In the genomic region with DNA sequence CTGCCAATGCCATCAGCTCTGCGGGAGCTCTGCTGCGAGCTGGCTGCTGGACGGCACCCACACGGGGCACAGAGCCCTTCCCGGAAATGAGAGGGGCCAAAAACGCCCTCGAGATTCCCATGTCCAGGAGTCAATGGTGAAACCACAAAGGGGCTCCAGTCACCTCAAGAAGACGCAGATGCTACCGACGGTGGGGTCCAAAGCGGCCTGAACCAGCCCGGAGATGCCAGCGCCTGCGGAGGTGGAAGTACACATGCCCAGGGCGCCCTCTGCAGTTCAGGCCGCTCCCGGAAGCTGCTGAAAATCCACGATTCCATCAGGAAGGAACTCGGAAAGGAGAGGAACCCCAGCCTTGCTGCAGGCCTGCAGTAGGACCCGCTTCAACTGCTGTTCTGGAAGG, we compare ENCODE assay signal across 1 cellular context.
TF ChIP-seq lines count a peak whose summit lies in the region.

No MANE protein-coding gene starts in this region.

TF ChIP-seq in HepG2, 621 proteins besides CTCF, POLR2A, EP300 and RAD21 (continued from another document and continues in another):
- TF ChIP-seq HNRNPUL1 (IDR thresholded peaks at IDR 0.05; ENCODE audit: low read depth, low read length) = no peak
- TF ChIP-seq KDM3A (CRISPR knock-in tag; IDR thresholded peaks at IDR 0.05; ENCODE audit: low read depth) = no peak
- TF ChIP-seq STAG1 (CRISPR knock-in tag; IDR thresholded peaks at IDR 0.05) = peak; percentile 75
- TF ChIP-seq ZBTB38 (CRISPR knock-in tag; IDR thresholded peaks at IDR 0.05) = 0 out of 2 replicates have a peak, but pooled peaks have one; percentile 22
- TF ChIP-seq, protein P1, sequence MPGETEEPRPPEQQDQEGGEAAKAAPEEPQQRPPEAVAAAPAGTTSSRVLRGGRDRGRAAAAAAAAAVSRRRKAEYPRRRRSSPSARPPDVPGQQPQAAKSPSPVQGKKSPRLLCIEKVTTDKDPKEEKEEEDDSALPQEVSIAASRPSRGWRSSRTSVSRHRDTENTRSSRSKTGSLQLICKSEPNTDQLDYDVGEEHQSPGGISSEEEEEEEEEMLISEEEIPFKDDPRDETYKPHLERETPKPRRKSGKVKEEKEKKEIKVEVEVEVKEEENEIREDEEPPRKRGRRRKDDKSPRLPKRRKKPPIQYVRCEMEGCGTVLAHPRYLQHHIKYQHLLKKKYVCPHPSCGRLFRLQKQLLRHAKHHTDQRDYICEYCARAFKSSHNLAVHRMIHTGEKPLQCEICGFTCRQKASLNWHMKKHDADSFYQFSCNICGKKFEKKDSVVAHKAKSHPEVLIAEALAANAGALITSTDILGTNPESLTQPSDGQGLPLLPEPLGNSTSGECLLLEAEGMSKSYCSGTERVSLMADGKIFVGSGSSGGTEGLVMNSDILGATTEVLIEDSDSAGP (CRISPR knock-in tag; IDR thresholded peaks at IDR 0.05; ENCODE audit: borderline replicate concordance) = peak; percentile 33; the same call in 1 of the 2 replicates
- TF ChIP-seq, protein P2, sequence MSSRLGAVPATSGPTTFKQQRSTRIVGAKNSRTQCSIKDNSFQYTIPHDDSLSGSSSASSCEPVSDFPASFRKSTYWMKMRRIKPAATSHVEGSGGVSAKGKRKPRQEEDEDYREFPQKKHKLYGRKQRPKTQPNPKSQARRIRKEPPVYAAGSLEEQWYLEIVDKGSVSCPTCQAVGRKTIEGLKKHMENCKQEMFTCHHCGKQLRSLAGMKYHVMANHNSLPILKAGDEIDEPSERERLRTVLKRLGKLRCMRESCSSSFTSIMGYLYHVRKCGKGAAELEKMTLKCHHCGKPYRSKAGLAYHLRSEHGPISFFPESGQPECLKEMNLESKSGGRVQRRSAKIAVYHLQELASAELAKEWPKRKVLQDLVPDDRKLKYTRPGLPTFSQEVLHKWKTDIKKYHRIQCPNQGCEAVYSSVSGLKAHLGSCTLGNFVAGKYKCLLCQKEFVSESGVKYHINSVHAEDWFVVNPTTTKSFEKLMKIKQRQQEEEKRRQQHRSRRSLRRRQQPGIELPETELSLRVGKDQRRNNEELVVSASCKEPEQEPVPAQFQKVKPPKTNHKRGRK (CRISPR knock-in tag; IDR thresholded peaks at IDR 0.05) = no peak
- TF ChIP-seq, protein P3, sequence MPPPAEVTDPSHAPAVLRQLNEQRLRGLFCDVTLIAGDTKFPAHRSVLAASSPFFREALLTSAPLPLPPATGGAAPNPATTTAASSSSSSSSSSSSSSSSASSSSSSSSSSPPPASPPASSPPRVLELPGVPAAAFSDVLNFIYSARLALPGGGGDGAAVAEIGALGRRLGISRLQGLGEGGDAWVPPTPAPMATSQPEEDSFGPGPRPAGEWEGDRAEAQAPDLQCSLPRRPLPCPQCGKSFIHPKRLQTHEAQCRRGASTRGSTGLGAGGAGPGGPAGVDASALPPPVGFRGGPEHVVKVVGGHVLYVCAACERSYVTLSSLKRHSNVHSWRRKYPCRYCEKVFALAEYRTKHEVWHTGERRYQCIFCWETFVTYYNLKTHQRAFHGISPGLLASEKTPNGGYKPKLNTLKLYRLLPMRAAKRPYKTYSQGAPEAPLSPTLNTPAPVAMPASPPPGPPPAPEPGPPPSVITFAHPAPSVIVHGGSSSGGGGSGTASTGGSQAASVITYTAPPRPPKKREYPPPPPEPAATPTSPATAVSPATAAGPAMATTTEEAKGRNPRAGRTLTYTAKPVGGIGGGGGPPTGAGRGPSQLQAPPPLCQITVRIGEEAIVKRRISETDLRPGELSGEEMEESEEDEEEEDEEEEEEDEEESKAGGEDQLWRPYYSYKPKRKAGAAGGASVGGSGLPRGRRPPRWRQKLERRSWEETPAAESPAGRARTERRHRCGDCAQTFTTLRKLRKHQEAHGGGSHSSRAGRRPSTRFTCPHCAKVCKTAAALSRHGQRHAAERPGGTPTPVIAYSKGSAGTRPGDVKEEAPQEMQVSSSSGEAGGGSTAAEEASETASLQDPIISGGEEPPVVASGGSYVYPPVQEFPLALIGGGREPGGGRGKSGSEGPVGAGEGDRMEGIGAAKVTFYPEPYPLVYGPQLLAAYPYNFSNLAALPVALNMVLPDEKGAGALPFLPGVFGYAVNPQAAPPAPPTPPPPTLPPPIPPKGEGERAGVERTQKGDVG (CRISPR knock-in tag; IDR thresholded peaks at IDR 0.05; ENCODE audit: borderline replicate concordance) = no peak
- no peak for TF ChIP-seq MAFF (IDR thresholded peaks at IDR 0.05; ENCODE audit: low read depth, low read length)
- no peak for TF ChIP-seq ZNF484 (CRISPR knock-in tag; IDR thresholded peaks at IDR 0.05; ENCODE audit: borderline replicate concordance, low read depth)
- no peak for TF ChIP-seq HDAC1 (CRISPR knock-in tag; IDR thresholded peaks at IDR 0.05)
- no peak for TF ChIP-seq MXD4 (CRISPR knock-in tag; IDR thresholded peaks at IDR 0.05)
- TF ChIP-seq TBP (CRISPR knock-in tag; IDR thresholded peaks at IDR 0.05) = no peak
- no peak for TF ChIP-seq PHB2 (IDR thresholded peaks at IDR 0.05; ENCODE audit: partially characterized antibody)
- TF ChIP-seq IKZF1 (IDR thresholded peaks at IDR 0.05) = no peak
- TF ChIP-seq, protein P4, sequence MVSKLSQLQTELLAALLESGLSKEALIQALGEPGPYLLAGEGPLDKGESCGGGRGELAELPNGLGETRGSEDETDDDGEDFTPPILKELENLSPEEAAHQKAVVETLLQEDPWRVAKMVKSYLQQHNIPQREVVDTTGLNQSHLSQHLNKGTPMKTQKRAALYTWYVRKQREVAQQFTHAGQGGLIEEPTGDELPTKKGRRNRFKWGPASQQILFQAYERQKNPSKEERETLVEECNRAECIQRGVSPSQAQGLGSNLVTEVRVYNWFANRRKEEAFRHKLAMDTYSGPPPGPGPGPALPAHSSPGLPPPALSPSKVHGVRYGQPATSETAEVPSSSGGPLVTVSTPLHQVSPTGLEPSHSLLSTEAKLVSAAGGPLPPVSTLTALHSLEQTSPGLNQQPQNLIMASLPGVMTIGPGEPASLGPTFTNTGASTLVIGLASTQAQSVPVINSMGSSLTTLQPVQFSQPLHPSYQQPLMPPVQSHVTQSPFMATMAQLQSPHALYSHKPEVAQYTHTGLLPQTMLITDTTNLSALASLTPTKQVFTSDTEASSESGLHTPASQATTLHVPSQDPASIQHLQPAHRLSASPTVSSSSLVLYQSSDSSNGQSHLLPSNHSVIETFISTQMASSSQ (IDR thresholded peaks at IDR 0.05; ENCODE audit: low read depth) = no peak
- TF ChIP-seq, protein P4 (CRISPR knock-in tag; IDR thresholded peaks at IDR 0.05; ENCODE audit: borderline replicate concordance) = no peak
- no peak for TF ChIP-seq GABPA (IDR thresholded peaks at IDR 0.05; ENCODE audit: low read depth, low read length)
- TF ChIP-seq GABPA (CRISPR knock-in tag; IDR thresholded peaks at IDR 0.05; ENCODE audit: low read depth) = peak; percentile 69
- TF ChIP-seq, protein P5, sequence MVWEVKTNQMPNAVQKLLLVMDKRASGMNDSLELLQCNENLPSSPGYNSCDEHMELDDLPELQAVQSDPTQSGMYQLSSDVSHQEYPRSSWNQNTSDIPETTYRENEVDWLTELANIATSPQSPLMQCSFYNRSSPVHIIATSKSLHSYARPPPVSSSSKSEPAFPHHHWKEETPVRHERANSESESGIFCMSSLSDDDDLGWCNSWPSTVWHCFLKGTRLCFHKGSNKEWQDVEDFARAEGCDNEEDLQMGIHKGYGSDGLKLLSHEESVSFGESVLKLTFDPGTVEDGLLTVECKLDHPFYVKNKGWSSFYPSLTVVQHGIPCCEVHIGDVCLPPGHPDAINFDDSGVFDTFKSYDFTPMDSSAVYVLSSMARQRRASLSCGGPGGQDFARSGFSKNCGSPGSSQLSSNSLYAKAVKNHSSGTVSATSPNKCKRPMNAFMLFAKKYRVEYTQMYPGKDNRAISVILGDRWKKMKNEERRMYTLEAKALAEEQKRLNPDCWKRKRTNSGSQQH (CRISPR knock-in tag; IDR thresholded peaks at IDR 0.05; ENCODE audit: low read depth) = no peak
- TF ChIP-seq, protein P6, sequence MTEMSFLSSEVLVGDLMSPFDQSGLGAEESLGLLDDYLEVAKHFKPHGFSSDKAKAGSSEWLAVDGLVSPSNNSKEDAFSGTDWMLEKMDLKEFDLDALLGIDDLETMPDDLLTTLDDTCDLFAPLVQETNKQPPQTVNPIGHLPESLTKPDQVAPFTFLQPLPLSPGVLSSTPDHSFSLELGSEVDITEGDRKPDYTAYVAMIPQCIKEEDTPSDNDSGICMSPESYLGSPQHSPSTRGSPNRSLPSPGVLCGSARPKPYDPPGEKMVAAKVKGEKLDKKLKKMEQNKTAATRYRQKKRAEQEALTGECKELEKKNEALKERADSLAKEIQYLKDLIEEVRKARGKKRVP (CRISPR knock-in tag; IDR thresholded peaks at IDR 0.05) = no peak
- no peak for TF ChIP-seq TCF12 (IDR thresholded peaks at IDR 0.05)
- no peak for TF ChIP-seq TCF12 (CRISPR knock-in tag; IDR thresholded peaks at IDR 0.05)
- TF ChIP-seq, protein P7, sequence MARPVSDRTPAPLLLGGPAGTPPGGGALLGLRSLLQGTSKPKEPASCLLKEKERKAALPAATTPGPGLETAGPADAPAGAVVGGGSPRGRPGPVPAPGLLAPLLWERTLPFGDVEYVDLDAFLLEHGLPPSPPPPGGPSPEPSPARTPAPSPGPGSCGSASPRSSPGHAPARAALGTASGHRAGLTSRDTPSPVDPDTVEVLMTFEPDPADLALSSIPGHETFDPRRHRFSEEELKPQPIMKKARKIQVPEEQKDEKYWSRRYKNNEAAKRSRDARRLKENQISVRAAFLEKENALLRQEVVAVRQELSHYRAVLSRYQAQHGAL (CRISPR knock-in tag; IDR thresholded peaks at IDR 0.05; ENCODE audit: not compliant biosample characterization) = no peak
- TF ChIP-seq ZNF317 (CRISPR knock-in tag; IDR thresholded peaks at IDR 0.05) = no peak
- TF ChIP-seq THYN1 (CRISPR knock-in tag; IDR thresholded peaks at IDR 0.05; ENCODE audit: borderline replicate concordance, low read depth) = no peak
- TF ChIP-seq ZNF34 (CRISPR knock-in tag; IDR thresholded peaks at IDR 0.05; ENCODE audit: borderline replicate concordance) = no peak
- peak; percentile 48; the same call in 1 of the 2 replicates for TF ChIP-seq ELF1 (CRISPR knock-in tag; IDR thresholded peaks at IDR 0.05)
- TF ChIP-seq, protein P8, sequence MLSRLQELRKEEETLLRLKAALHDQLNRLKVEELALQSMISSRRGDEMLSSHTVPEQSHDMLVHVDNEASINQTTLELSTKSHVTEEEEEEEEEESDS (CRISPR knock-in tag; IDR thresholded peaks at IDR 0.05; ENCODE audit: borderline replicate concordance) = no peak
- TF ChIP-seq PHF5A (CRISPR knock-in tag; IDR thresholded peaks at IDR 0.05; ENCODE audit: low read depth, unreplicated experiment) = no peak
- TF ChIP-seq, protein P9, sequence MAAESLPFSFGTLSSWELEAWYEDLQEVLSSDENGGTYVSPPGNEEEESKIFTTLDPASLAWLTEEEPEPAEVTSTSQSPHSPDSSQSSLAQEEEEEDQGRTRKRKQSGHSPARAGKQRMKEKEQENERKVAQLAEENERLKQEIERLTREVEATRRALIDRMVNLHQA (CRISPR knock-in tag; IDR thresholded peaks at IDR 0.05) = no peak
- no peak for TF ChIP-seq CENPX (CRISPR knock-in tag; IDR thresholded peaks at IDR 0.05)
- TF ChIP-seq ZNF552 (CRISPR knock-in tag; IDR thresholded peaks at IDR 0.05; ENCODE audit: borderline replicate concordance) = no peak
- no peak for TF ChIP-seq ZNF546 (CRISPR knock-in tag; conservative IDR thresholded peaks at IDR 0.05)
- TF ChIP-seq, protein P10, sequence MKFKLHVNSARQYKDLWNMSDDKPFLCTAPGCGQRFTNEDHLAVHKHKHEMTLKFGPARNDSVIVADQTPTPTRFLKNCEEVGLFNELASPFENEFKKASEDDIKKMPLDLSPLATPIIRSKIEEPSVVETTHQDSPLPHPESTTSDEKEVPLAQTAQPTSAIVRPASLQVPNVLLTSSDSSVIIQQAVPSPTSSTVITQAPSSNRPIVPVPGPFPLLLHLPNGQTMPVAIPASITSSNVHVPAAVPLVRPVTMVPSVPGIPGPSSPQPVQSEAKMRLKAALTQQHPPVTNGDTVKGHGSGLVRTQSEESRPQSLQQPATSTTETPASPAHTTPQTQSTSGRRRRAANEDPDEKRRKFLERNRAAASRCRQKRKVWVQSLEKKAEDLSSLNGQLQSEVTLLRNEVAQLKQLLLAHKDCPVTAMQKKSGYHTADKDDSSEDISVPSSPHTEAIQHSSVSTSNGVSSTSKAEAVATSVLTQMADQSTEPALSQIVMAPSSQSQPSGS (CRISPR knock-in tag; IDR thresholded peaks at IDR 0.05) = no peak
- TF ChIP-seq TBX2 (CRISPR knock-in tag; IDR thresholded peaks at IDR 0.05; ENCODE audit: borderline replicate concordance) = no peak
- TF ChIP-seq, protein P11, sequence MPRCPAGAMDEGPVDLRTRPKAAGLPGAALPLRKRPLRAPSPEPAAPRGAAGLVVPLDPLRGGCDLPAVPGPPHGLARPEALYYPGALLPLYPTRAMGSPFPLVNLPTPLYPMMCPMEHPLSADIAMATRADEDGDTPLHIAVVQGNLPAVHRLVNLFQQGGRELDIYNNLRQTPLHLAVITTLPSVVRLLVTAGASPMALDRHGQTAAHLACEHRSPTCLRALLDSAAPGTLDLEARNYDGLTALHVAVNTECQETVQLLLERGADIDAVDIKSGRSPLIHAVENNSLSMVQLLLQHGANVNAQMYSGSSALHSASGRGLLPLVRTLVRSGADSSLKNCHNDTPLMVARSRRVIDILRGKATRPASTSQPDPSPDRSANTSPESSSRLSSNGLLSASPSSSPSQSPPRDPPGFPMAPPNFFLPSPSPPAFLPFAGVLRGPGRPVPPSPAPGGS (CRISPR knock-in tag; IDR thresholded peaks at IDR 0.05) = no peak
- TF ChIP-seq ZNF33B (CRISPR knock-in tag; IDR thresholded peaks at IDR 0.05) = no peak
- TF ChIP-seq, protein P12, sequence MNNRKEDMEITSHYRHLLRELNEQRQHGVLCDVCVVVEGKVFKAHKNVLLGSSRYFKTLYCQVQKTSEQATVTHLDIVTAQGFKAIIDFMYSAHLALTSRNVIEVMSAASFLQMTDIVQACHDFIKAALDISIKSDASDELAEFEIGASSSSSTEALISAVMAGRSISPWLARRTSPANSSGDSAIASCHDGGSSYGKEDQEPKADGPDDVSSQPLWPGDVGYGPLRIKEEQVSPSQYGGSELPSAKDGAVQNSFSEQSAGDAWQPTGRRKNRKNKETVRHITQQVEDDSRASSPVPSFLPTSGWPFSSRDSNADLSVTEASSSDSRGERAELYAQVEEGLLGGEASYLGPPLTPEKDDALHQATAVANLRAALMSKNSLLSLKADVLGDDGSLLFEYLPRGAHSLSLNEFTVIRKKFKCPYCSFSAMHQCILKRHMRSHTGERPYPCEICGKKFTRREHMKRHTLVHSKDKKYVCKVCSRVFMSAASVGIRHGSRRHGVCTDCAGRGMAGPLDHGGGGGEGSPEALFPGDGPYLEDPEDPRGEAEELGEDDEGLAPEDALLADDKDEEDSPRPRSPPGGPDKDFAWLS (CRISPR knock-in tag; IDR thresholded peaks at IDR 0.05; ENCODE audit: borderline replicate concordance) = no peak
- TF ChIP-seq YEATS4 (CRISPR knock-in tag; IDR thresholded peaks at IDR 0.05; ENCODE audit: borderline replicate concordance) = no peak
- TF ChIP-seq FOXC1 (CRISPR knock-in tag; IDR thresholded peaks at IDR 0.05; ENCODE audit: borderline replicate concordance) = no peak
- TF ChIP-seq ZNF781 (CRISPR knock-in tag; IDR thresholded peaks at IDR 0.05; ENCODE audit: borderline replicate concordance, not compliant biosample characterization) = no peak
- TF ChIP-seq EEA1 (CRISPR knock-in tag; IDR thresholded peaks at IDR 0.05; ENCODE audit: borderline replicate concordance) = no peak
